ENCODE assay signal across 12 cellular contexts in the genomic region with DNA sequence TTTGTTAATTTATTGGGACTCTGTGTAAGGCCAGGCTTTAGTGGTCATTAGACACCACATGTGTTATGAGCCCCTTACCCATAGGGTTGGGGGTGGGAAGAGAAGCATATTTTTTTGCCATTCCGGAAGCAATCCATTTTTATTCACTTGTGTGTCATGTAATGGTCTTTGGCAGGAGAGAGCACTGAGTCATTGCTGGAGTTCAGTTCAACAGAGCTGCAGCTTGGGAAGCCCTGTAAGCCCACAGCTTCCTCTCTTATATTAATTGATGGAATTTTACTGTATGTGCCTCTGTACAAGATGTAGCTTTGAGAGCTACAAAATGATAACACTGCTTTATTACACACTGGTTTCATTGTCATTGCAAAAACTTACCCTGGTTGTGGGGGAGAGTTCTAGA.
DNase-seq lines count a peak whose midpoint lies in the region; ATAC-seq, FAIRE-seq and TF ChIP-seq lines count a peak whose summit lies in the region.
"Had no signal": no experiment of that assay in that cellular context is flagged by ENCODE, and none has a peak within 500 bp of the region (broad histone marks: within the 10 kb centered on the region; RNA-seq: fewer than 3 reads in every experiment).

No MANE protein-coding gene starts in this region.

- TF ChIP-seq CTCF in PC-3 (conservative IDR thresholded peaks at IDR 0.05; ENCODE audit: low read depth, low read length): no peak
- no peak for TF ChIP-seq CTCF in endothelial cell of umbilical vein (IDR thresholded peaks at IDR 0.05; ENCODE audit: extremely low read depth in 1 of 2, insufficient read depth in 1 of 2, low read depth in 1 of 2, low read length in 2 of 2)
- TF ChIP-seq CTCF in OCI-LY7 (conservative IDR thresholded peaks at IDR 0.05; ENCODE audit: low read length): no peak

- H3K27me3 ChIP-seq in PC-3 (ENCODE audit: low read length): no peaks in the 10 kb centered on the region
- H3K27me3 ChIP-seq in endothelial cell of umbilical vein (ENCODE audit: control insufficient read depth in 2 of 2, insufficient read depth in 2 of 2, low read length in 2 of 2): peaks cover 0 to 2% of the 10 kb centered on the region in 2 experiments

- FAIRE-seq in endothelial cell of umbilical vein (lab: Jason Lieb, UNC): peak; percentile 15
- FAIRE-seq: GM12892 had no signal

- no peaks in the 10 kb centered on the region for H3K79me2 ChIP-seq in PC-3 (ENCODE audit: low read length)
- H3K79me2 ChIP-seq in endothelial cell of umbilical vein (ENCODE audit: control insufficient read depth, insufficient read depth, low read length): no peaks in the 10 kb centered on the region
- no peaks in the 10 kb centered on the region for H3K79me2 ChIP-seq in OCI-LY7 (ENCODE audit: insufficient read depth, low read depth, low read length)

- BruUV-seq in PC-3 (replicated peaks; lab: Mats Ljungman, UMichigan) (no TSS peak), endothelial cell of umbilical vein (replicated peaks; lab: Mats Ljungman, UMichigan) (no TSS peak), OCI-LY7 (replicated peaks; lab: Mats Ljungman, UMichigan) (no TSS peak)

- no peaks in the 10 kb centered on the region for H3K9me3 ChIP-seq in PC-3 (ENCODE audit: low read length)
- H3K9me3 ChIP-seq in endothelial cell of umbilical vein (replicated peaks; ENCODE audit: control insufficient read depth, insufficient read depth, low read length): no peaks in the 10 kb centered on the region
- no peaks in the 10 kb centered on the region for H3K9me3 ChIP-seq in OCI-LY7 (ENCODE audit: low read length)
- H3K9me3 ChIP-seq: prostate gland had no signal

- no peak overlapping the region for H3K4me3 ChIP-seq in PC-3 (ENCODE audit: low read length)
- no peak overlapping the region for H3K4me3 ChIP-seq in endothelial cell of umbilical vein (replicated peaks in 1 of 3; ENCODE audit: insufficient read depth in 1 of 3, low read depth in 1 of 3, low read length in 3 of 3)
- no peak overlapping the region for H3K4me3 ChIP-seq in OCI-LY7 (ENCODE audit: low read depth, low read length, poor library complexity, severe bottlenecking)
- H3K4me3 ChIP-seq: prostate gland had no signal

- H3K27ac ChIP-seq in PC-3 (ENCODE audit: low read length) (peak overlapping the region; percentile 26), endothelial cell of umbilical vein (ENCODE audit: insufficient read depth, low read depth, low read length) (no peak overlapping the region), OCI-LY7 (ENCODE audit: low read depth, low read length, poor library complexity, severe bottlenecking) (no peak overlapping the region)
- H3K27ac ChIP-seq: prostate gland had no signal

- H3K4me2 ChIP-seq in PC-3 (ENCODE audit: low read length) (peak overlapping the region; percentile 26; the same call in 1 of the 2 replicates), endothelial cell of umbilical vein (ENCODE audit: insufficient read depth, low read length) (no peak overlapping the region), OCI-LY7 (ENCODE audit: low read length) (no peak overlapping the region)

- ATAC-seq in PC-3: peak; percentile 72
- no peak for ATAC-seq in HG03139 (IDR thresholded peaks at IDR 0.05; ENCODE audit: unreplicated experiment)

- peaks cover 29% of the 10 kb centered on the region for H3K4me1 ChIP-seq in PC-3 (ENCODE audit: insufficient read depth, low read length)
- H3K4me1 ChIP-seq in endothelial cell of umbilical vein (ENCODE audit: control insufficient read depth, extremely low read depth, insufficient read depth, low read length): peaks cover 9% of the 10 kb centered on the region
- no peaks in the 10 kb centered on the region for H3K4me1 ChIP-seq in OCI-LY7 (ENCODE audit: insufficient read depth, low read length, poor library complexity, severe bottlenecking)

- H3K9ac ChIP-seq in PC-3 (ENCODE audit: low read length) (no peak overlapping the region), endothelial cell of umbilical vein (replicated peaks; ENCODE audit: extremely low read depth, insufficient read depth, low read length) (no peak overlapping the region)

- H4K20me1 ChIP-seq in PC-3 (ENCODE audit: low read length) (no peaks in the 10 kb centered on the region), endothelial cell of umbilical vein (replicated peaks; ENCODE audit: control insufficient read depth, extremely low read depth, insufficient read depth, low read length) (no peaks in the 10 kb centered on the region), OCI-LY7 (ENCODE audit: insufficient read depth, low read length) (0 out of 2 replicates have a peak, but pooled peaks cover 7% of the 10 kb centered on the region)

- H3K9me1 ChIP-seq in endothelial cell of umbilical vein (replicated peaks; ENCODE audit: control insufficient read depth, extremely low read depth, insufficient read depth, low read length): no peaks in the 10 kb centered on the region

- intact Hi-C loops in PC-3 (cut with micrococcal nuclease) (loop anchor here (1.0 to 5.0 kb wide), 2 partner anchors 15 to 33 kb away; no protein-coding TSS in a partner anchor), endothelial cell of umbilical vein (cut with micrococcal nuclease) (no loop called here), OCI-LY7 (cut with micrococcal nuclease; ENCODE audit: unreplicated experiment) (no loop called here)

- dilution Hi-C loops in endothelial cell of umbilical vein (cut with MboI; ENCODE audit: extremely low pct_ligation_motif_present, low sequenced_read_pairs): no loop called here

- POLR2A ChIA-PET in PC-3 (lab: Charles Lee; ENCODE audit: unreplicated experiment) (no interaction called here), endothelial cell of umbilical vein (lab: Charles Lee) (no interaction called here), OCI-LY7 (lab: Charles Lee) (interaction anchor here (0.9 kb wide), 1 partner anchor 19 kb away, joined by 3 read pairs; no protein-coding TSS in a partner anchor)

- H3F3A ChIP-seq in PC-3 (ENCODE audit: low read length, unreplicated experiment): peaks cover 3% of the 10 kb centered on the region

- H3K36me3 ChIP-seq in PC-3 (ENCODE audit: low read depth, low read length) (peaks cover 9% of the 10 kb centered on the region), endothelial cell of umbilical vein (ENCODE audit: control insufficient read depth in 2 of 2, extremely low read depth in 1 of 2, insufficient read depth in 2 of 2, low read length in 2 of 2) (no peaks in the 10 kb centered on the region), OCI-LY7 (ENCODE audit: insufficient read depth, low read length) (peaks cover 100% of the 10 kb centered on the region)
- H3K36me3 ChIP-seq: prostate gland had no signal

- DNase-seq in EL: peak; percentile 78
- peak; percentile 88 for DNase-seq in PC-3
- DNase-seq in endothelial cell of umbilical vein (ENCODE audit: low read depth, low spot score): peak; percentile 83
- peak; percentile 24 for DNase-seq in pulmonary artery endothelial cell (ENCODE audit: low read depth, low spot score)
- no peak for DNase-seq in NK-92 (lab: John Stamatoyannopoulos, UW; ENCODE audit: unreplicated experiment)
- DNase-seq in OCI-LY7 (ENCODE audit: low spot score): no peak
- DNase-seq: activated gamma-delta T cell treated with Interleukin-2 at 50 U/mL for 16 hours, KG1, substantia nigra had no signal

- H3K9me2 ChIP-seq in PC-3 (replicated peaks; ENCODE audit: low read length): no peaks in the 10 kb centered on the region
- H3K9me2 ChIP-seq in OCI-LY7 (ENCODE audit: insufficient read depth, low read length): no peaks in the 10 kb centered on the region

- H2AFZ ChIP-seq in PC-3 (ENCODE audit: low read length) (no peak overlapping the region), endothelial cell of umbilical vein (ENCODE audit: low read depth, low read length) (no peak overlapping the region), OCI-LY7 (ENCODE audit: low read length) (no peak overlapping the region)

- CTCF ChIA-PET in PC-3 (lab: Charles Lee): no interaction called here
- CTCF ChIA-PET in endothelial cell of umbilical vein (lab: Charles Lee): interaction anchor here (0.8 to 1.0 kb wide), 2 partner anchors 25 to 585 kb away, joined by 3 read pairs; no protein-coding TSS in a partner anchor
- CTCF ChIA-PET in OCI-LY7 (lab: Charles Lee; ENCODE audit: unreplicated experiment): interaction anchor here (0.6 kb wide), 1 partner anchor 200 kb away, joined by 3 read pairs; no protein-coding TSS in a partner anchor

- TF ChIP-seq POLR2A in endothelial cell of umbilical vein (IDR thresholded peaks at IDR 0.05; ENCODE audit: low read depth, low read length): no peak

TF ChIP-seq in endothelial cell of umbilical vein, 7 proteins besides CTCF, POLR2A, EP300 and RAD21:
- TF ChIP-seq JUN (IDR thresholded peaks at IDR 0.05; ENCODE audit: borderline replicate concordance, insufficient read depth, insufficient read length, low read depth) (peak; percentile 25), MYC (IDR thresholded peaks at IDR 0.05; ENCODE audit: low read depth, low read length) (no peak), FOS (IDR thresholded peaks at IDR 0.05; ENCODE audit: borderline replicate concordance, insufficient read depth, low read length) (peak; percentile 90)
- TF ChIP-seq, protein P1, sequence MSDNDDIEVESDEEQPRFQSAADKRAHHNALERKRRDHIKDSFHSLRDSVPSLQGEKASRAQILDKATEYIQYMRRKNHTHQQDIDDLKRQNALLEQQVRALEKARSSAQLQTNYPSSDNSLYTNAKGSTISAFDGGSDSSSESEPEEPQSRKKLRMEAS (IDR thresholded peaks at IDR 0.05; ENCODE audit: insufficient read depth, insufficient read length): no peak

Comparison
In these comparisons a context has a peak if more than half of its experiments do, and no peak if none do; other contexts are left out.
1. DNase-seq: peak in EL (single experiment), PC-3 (single experiment), endothelial cell of umbilical vein (single experiment) and pulmonary artery endothelial cell (single experiment); none in NK-92 (single experiment) and OCI-LY7 (single experiment).